Comparison of ENCODE assay signal across 1 cellular context in genomic region chr17:7237266-7237760, GRCh38.
TF ChIP-seq lines count a peak whose summit lies in the region.

No MANE protein-coding gene starts in this region.

TF ChIP-seq in H1, 55 proteins besides CTCF, POLR2A, EP300 and RAD21:
- TF ChIP-seq ATF3 (IDR thresholded peaks at IDR 0.05; ENCODE audit: insufficient read depth, low read depth, low read length) (no peak), SP1 (IDR thresholded peaks at IDR 0.05; ENCODE audit: low read depth, low read length) (no peak), NRF1 (IDR thresholded peaks at IDR 0.05; ENCODE audit: low read depth, low read length) (no peak), RFX5 (IDR thresholded peaks at IDR 0.05; ENCODE audit: borderline replicate concordance, low read depth, low read length) (no peak), TAF7 (optimal IDR thresholded peaks at IDR 0.05; ENCODE audit: borderline replicate concordance, low read depth, low read length) (no peak), KDM4A (IDR thresholded peaks at IDR 0.05; ENCODE audit: low read depth, low read length, severe bottlenecking) (no peak), CBX5 (IDR thresholded peaks at IDR 0.05; ENCODE audit: low read depth, low read length) (no peak), POLR2AphosphoS5 (IDR thresholded peaks at IDR 0.05; ENCODE audit: low read depth, low read length) (no peak), RNF2 (IDR thresholded peaks at IDR 0.05; ENCODE audit: borderline replicate concordance, low read depth, low read length, missing control alignments, poor library complexity, severe bottlenecking) (no peak), SP4 (IDR thresholded peaks at IDR 0.05; ENCODE audit: low read length) (no peak), SP2 (IDR thresholded peaks at IDR 0.05; ENCODE audit: low read length) (no peak), BACH1 (IDR thresholded peaks at IDR 0.05; ENCODE audit: low read length) (no peak), POU5F1 (IDR thresholded peaks at IDR 0.05; ENCODE audit: low read depth, low read length) (no peak), CHD1 (IDR thresholded peaks at IDR 0.05; ENCODE audit: low read depth, low read length) (no peak), YY1 (IDR thresholded peaks at IDR 0.05; ENCODE audit: low read depth, low read length) (no peak), BRCA1 (IDR thresholded peaks at IDR 0.05; ENCODE audit: low read depth, low read length) (no peak), EGR1 (IDR thresholded peaks at IDR 0.05; ENCODE audit: borderline replicate concordance, low read depth, low read length) (no peak), E2F6 (IDR thresholded peaks at IDR 0.05) (no peak)
TF ChIP-seq in H1: peak in this region for 0.
